ENCODE assay signal across 1 cellular context in genomic region chr17:40915721-40916256, GRCh38.
TF ChIP-seq lines count a peak whose summit lies in the region.

No MANE protein-coding gene starts in this region.

TF ChIP-seq in HepG2, 621 proteins besides CTCF, POLR2A, EP300 and RAD21:
- TF ChIP-seq TEAD3 (CRISPR knock-in tag; optimal IDR thresholded peaks at IDR 0.05; ENCODE audit: borderline replicate concordance): peak; percentile 37
- no peak for TF ChIP-seq ZNF547 (CRISPR knock-in tag; IDR thresholded peaks at IDR 0.05)
- TF ChIP-seq, protein P1, sequence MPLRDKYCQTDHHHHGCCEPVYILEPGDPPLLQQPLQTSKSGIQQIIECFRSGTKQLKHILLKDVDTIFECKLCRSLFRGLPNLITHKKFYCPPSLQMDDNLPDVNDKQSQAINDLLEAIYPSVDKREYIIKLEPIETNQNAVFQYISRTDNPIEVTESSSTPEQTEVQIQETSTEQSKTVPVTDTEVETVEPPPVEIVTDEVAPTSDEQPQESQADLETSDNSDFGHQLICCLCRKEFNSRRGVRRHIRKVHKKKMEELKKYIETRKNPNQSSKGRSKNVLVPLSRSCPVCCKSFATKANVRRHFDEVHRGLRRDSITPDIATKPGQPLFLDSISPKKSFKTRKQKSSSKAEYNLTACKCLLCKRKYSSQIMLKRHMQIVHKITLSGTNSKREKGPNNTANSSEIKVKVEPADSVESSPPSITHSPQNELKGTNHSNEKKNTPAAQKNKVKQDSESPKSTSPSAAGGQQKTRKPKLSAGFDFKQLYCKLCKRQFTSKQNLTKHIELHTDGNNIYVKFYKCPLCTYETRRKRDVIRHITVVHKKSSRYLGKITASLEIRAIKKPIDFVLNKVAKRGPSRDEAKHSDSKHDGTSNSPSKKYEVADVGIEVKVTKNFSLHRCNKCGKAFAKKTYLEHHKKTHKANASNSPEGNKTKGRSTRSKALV (CRISPR knock-in tag; IDR thresholded peaks at IDR 0.05): no peak
- TF ChIP-seq ZNF737 (CRISPR knock-in tag; IDR thresholded peaks at IDR 0.05; ENCODE audit: borderline replicate concordance): no peak
- TF ChIP-seq RARA (CRISPR knock-in tag; IDR thresholded peaks at IDR 0.05): no peak
- TF ChIP-seq WIZ (CRISPR knock-in tag; IDR thresholded peaks at IDR 0.05): no peak
- TF ChIP-seq FIP1L1 (IDR thresholded peaks at IDR 0.05; ENCODE audit: borderline replicate concordance, insufficient read depth, low read depth, low read length): no peak
TF ChIP-seq in HepG2: peak in this region for 1.
